In the genomic region with DNA sequence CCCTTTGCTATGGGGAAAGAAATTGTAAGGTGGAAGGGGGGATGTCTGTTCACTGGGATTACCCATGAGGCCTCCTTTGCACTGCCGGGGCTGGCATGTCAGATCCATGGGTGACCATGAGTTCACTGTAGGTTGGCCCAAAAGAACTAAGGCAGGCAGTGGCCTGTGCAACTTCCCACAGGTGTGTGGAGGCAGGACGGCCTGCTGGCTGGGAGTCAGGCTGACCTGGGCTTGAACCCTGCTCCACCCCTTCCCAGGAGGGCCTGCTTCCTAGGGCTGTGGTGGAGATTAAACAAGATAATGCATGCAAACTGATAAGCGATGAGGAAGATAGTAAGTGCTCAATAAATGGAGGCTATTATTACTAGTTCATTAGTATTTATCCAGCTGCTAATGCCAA, we compare ENCODE assay signal across 22 cellular contexts.
A peak's percentile ranks its signal among the peaks of the same experiment; 100 is the strongest.
DNase-seq lines count a peak whose midpoint lies in the region; ATAC-seq, FAIRE-seq and TF ChIP-seq lines count a peak whose summit lies in the region.
"Had no signal": no experiment of that assay in that cellular context is flagged by ENCODE, and none has a peak within 500 bp of the region (broad histone marks: within the 10 kb centered on the region; RNA-seq: fewer than 3 reads in every experiment).

No MANE protein-coding gene starts in this region.

- no peak overlapping the region for H2BK120ac ChIP-seq in H1 (replicated peaks; ENCODE audit: low read depth, low read length)

- no peak for TF ChIP-seq POLR2A in H1 (IDR thresholded peaks at IDR 0.05; ENCODE audit: control extremely low read depth in 1 of 2, low read depth in 2 of 2, low read length in 2 of 2)

- H3K79me2 ChIP-seq in H1 (ENCODE audit: control insufficient read depth in 1 of 2, insufficient read depth in 2 of 2, low read length in 2 of 2) = no peaks in the 10 kb centered on the region

- no peak overlapping the region for H3K18ac ChIP-seq in H1 (ENCODE audit: extremely low read depth, low read length)

- no peaks in the 10 kb centered on the region for H3K27me3 ChIP-seq in H1 (replicated peaks in 1 of 4; ENCODE audit: control insufficient read depth in 3 of 4, extremely low read depth in 1 of 4, insufficient read depth in 3 of 4, low read length in 3 of 4)
- H3K27me3 ChIP-seq: BLaER1 had no signal

- 89% methylated on average over 3 of the region's 3 CpGs; no CpG with 5 or more reads in 1 of the 2 experiments for WGBS in H1 (ENCODE audit: extremely low coverage in 1 of 2, insufficient coverage in 1 of 2, insufficient read length in 1 of 2, insufficient replicate concordance in 2 of 2, low coverage in 1 of 2, low lambda C conversion rate in 2 of 2, missing lambda C conversion rate in 1 of 2), 2 experiments

- H3K4ac ChIP-seq in H1 (replicated peaks; ENCODE audit: insufficient read length, low read depth, low read length) = no peak overlapping the region

- no peak overlapping the region for H3K9ac ChIP-seq in SK-N-MC (ENCODE audit: insufficient read length)
- H3K9ac ChIP-seq in H1 (replicated peaks in 1 of 4; ENCODE audit: extremely low read depth in 1 of 4, low read depth in 3 of 4, low read length in 3 of 4) = no peak overlapping the region
- H3K9ac ChIP-seq: BLaER1 had no signal

- TF ChIP-seq CTCF in H1 (IDR thresholded peaks at IDR 0.05; ENCODE audit: control extremely low read depth in 1 of 3, insufficient read depth in 1 of 3, low read depth in 1 of 3, low read length in 3 of 3) = no peak

- no peak overlapping the region for H3K23ac ChIP-seq in H1 (ENCODE audit: insufficient read length)

- no peaks in the 10 kb centered on the region for H3K79me1 ChIP-seq in H1 (ENCODE audit: low read depth, low read length)

- H3K27ac ChIP-seq in SK-N-MC (peak overlapping the region; percentile 67; the same call in 1 of the 2 replicates), H1 (ENCODE audit: low read depth, low read length) (no peak overlapping the region)
- H3K27ac ChIP-seq: BLaER1 had no signal

- DNase-seq in HTR-8/SVneo (ENCODE audit: insufficient read length, low spot score) = no peak
- DNase-seq in SK-N-MC (ENCODE audit: low read depth, low spot score) = no peak
- DNase-seq in H1 (ENCODE audit: low read depth in 1 of 2, low spot score in 2 of 2) = no peak
- DNase-seq in 8988T = no peak
- DNase-seq in glomerular visceral epithelial cell (ENCODE audit: extremely low spot score) = no peak
- DNase-seq: CD4-positive, CD25-positive, alpha-beta regulatory T cell; CD8-positive, alpha-beta T cell; DMS 273 treated with DMSO at 0.1 percent for 48 hours; DMS79; EL; GDM1; HFFc6 had no signal

- no peak overlapping the region for H2BK5ac ChIP-seq in H1 (ENCODE audit: low read depth, low read length)

- H3K56ac ChIP-seq in H1 (replicated peaks; ENCODE audit: insufficient read length, low read depth, low read length) = no peak overlapping the region

- H3K4me2 ChIP-seq in H1 (ENCODE audit: insufficient read depth in 1 of 2, low read depth in 2 of 2, low read length in 2 of 2) = no peak overlapping the region
- H3K4me2 ChIP-seq: BLaER1, GM23338 had no signal

- no peak overlapping the region for H2BK12ac ChIP-seq in H1 (ENCODE audit: low read depth, low read length)

- no peak for ATAC-seq in GM21367 (IDR thresholded peaks at IDR 0.05; ENCODE audit: unreplicated experiment)
- ATAC-seq: CD8-positive, alpha-beta T cell; GM12878; GM23338 had no signal

- no peak overlapping the region for H4K5ac ChIP-seq in H1 (ENCODE audit: insufficient read length, low read depth, low read length)

- FAIRE-seq in HTR-8/SVneo (lab: Jason Lieb, UNC) = peak; percentile 83
- no peak for FAIRE-seq in H1 (lab: Jason Lieb, UNC)
- FAIRE-seq: A204.1, D721Med, GM12878, GM19239, H54 had no signal

- H2BK20ac ChIP-seq in H1 (ENCODE audit: low read length) = no peak overlapping the region

- H4K20me1 ChIP-seq in H1 (replicated peaks in 1 of 2; ENCODE audit: control insufficient read depth in 1 of 2, insufficient read depth in 2 of 2, low read length in 2 of 2) = no peaks in the 10 kb centered on the region
- H4K20me1 ChIP-seq: BLaER1 had no signal

- H3K4me3 ChIP-seq in SK-N-MC = no peak overlapping the region
- no peak overlapping the region for H3K4me3 ChIP-seq in H1 (ENCODE audit: extremely low read depth in 1 of 4, insufficient read depth in 2 of 4, low read depth in 3 of 4, low read length in 4 of 4)
- H3K4me3 ChIP-seq: BLaER1, GM12878, GM23338, HAP-1 had no signal

- peak overlapping the region; percentile 9; the same call in 1 of the 2 replicates for H4K8ac ChIP-seq in H1 (ENCODE audit: extremely low read depth, insufficient read depth, low read length)

- H3K9me3 ChIP-seq in SK-N-MC (ENCODE audit: low read depth, low read length) (no peaks in the 10 kb centered on the region), H1 (ENCODE audit: insufficient read depth in 2 of 2, low read depth in 1 of 2, low read length in 1 of 2) (no peaks in the 10 kb centered on the region)
- H3K9me3 ChIP-seq: BLaER1, Caco-2 had no signal

- H2AFZ ChIP-seq in H1 (ENCODE audit: low read length) = no peak overlapping the region
- H2AFZ ChIP-seq: GM23338 had no signal

- no peak overlapping the region for H2BK15ac ChIP-seq in H1 (ENCODE audit: low read length)

- H3K14ac ChIP-seq in H1 (ENCODE audit: insufficient read length) = no peak overlapping the region

- no peaks in the 10 kb centered on the region for H3K23me2 ChIP-seq in H1 (ENCODE audit: low read depth, low read length)

- H2AK5ac ChIP-seq in H1 (ENCODE audit: low read depth, low read length) = no peak overlapping the region

- CTCF ChIA-PET in H1 (lab: Charles Lee; ENCODE audit: partially characterized antibody) = no interaction called here

- POLR2A ChIA-PET in H1 (lab: Charles Lee; ENCODE audit: partially characterized antibody) = no interaction called here

- no peaks in the 10 kb centered on the region for H3K4me1 ChIP-seq in H1 (replicated peaks in 1 of 4; ENCODE audit: control insufficient read depth in 3 of 4, insufficient read depth in 4 of 4, low read length in 3 of 4)
- H3K4me1 ChIP-seq: BLaER1, Caco-2, HAP-1 had no signal

- TF ChIP-seq RAD21 in H1 (IDR thresholded peaks at IDR 0.05 in 1 of 2, conservative IDR thresholded peaks at IDR 0.05 in 1 of 2; ENCODE audit: low read depth in 2 of 2, low read length in 2 of 2) = no peak

- H4K91ac ChIP-seq in H1 (replicated peaks; ENCODE audit: insufficient read length, low read length) = no peak overlapping the region

- no peaks in the 10 kb centered on the region for H3K36me3 ChIP-seq in SK-N-MC (ENCODE audit: insufficient read depth, low read length)
- no peaks in the 10 kb centered on the region for H3K36me3 ChIP-seq in H1 (ENCODE audit: control insufficient read depth in 2 of 4, insufficient read depth in 4 of 4, low read length in 3 of 4)
- H3K36me3 ChIP-seq: BLaER1, HAP-1 had no signal

- no peak for TF ChIP-seq EP300 in H1 (IDR thresholded peaks at IDR 0.05; ENCODE audit: borderline replicate concordance in 1 of 2, low read depth in 2 of 2, low read length in 2 of 2)

TF ChIP-seq in H1, 55 proteins besides CTCF, POLR2A, EP300 and RAD21:
- TF ChIP-seq SIRT6 (IDR thresholded peaks at IDR 0.05; ENCODE audit: low read length) = no peak
- no peak for TF ChIP-seq E2F6 (IDR thresholded peaks at IDR 0.05)
- TF ChIP-seq EZH2 (IDR thresholded peaks at IDR 0.05; ENCODE audit: low read depth, low read length, severe bottlenecking) = no peak
- no peak for TF ChIP-seq JUND (IDR thresholded peaks at IDR 0.05; ENCODE audit: low read length)
- no peak for TF ChIP-seq BCL11A (IDR thresholded peaks at IDR 0.05; ENCODE audit: low read depth in 2 of 2, low read length in 2 of 2)
- TF ChIP-seq TAF7 (optimal IDR thresholded peaks at IDR 0.05; ENCODE audit: borderline replicate concordance, low read depth, low read length) = no peak
- TF ChIP-seq, protein P1, sequence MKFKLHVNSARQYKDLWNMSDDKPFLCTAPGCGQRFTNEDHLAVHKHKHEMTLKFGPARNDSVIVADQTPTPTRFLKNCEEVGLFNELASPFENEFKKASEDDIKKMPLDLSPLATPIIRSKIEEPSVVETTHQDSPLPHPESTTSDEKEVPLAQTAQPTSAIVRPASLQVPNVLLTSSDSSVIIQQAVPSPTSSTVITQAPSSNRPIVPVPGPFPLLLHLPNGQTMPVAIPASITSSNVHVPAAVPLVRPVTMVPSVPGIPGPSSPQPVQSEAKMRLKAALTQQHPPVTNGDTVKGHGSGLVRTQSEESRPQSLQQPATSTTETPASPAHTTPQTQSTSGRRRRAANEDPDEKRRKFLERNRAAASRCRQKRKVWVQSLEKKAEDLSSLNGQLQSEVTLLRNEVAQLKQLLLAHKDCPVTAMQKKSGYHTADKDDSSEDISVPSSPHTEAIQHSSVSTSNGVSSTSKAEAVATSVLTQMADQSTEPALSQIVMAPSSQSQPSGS (IDR thresholded peaks at IDR 0.05; ENCODE audit: low read length) = no peak
- no peak for TF ChIP-seq BACH1 (IDR thresholded peaks at IDR 0.05; ENCODE audit: low read length)
